Comparison of ENCODE assay signal across 1 cellular context in the genomic region with DNA sequence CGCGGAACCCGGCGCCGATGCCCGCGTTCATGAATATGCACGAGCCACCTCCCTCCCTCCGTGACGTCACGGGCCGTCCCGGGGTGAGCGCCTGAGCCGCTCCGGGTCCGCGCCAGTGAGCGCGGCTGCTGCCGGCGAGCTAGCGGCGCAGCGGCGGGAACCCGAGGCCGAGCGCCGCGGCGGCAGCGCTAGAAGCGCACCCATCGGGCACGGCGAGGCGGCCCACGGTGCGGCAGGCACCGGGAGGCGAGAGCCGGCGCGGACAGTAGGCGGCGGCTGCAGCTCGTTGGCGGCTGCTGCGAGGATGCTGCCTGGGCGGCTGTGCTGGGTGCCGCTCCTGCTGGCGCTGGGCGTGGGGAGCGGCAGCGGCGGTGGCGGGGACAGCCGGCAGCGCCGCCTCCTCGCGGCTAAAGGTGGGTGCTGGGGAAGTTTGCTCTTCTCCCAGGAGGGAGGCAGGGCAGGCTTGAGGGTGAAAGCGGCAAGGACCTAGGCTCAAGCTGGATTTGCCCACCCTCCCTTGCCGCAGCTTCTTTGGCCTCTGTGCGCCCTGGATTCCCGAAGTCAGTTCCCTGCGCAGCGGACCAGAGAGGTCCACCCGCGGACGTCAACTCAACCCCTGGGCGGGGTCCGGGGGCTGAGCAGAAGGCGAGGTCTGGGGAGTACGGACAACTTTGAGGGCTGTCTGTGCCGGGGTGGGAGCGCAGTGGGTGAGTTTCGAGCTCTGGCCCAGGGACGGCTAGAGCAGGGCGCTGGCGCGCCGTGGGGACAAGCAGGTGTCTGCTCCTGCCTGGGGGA.
A peak's percentile ranks its signal among the peaks of the same experiment; 100 is the strongest.
TF ChIP-seq lines count a peak whose summit lies in the region.

A gene (plus strand): TSS at position 115 of the 795 bp plus-strand sequence.

TF ChIP-seq in HEK293, 187 proteins besides CTCF, POLR2A, EP300 and RAD21 (continued from another document):
- TF ChIP-seq, protein P1, sequence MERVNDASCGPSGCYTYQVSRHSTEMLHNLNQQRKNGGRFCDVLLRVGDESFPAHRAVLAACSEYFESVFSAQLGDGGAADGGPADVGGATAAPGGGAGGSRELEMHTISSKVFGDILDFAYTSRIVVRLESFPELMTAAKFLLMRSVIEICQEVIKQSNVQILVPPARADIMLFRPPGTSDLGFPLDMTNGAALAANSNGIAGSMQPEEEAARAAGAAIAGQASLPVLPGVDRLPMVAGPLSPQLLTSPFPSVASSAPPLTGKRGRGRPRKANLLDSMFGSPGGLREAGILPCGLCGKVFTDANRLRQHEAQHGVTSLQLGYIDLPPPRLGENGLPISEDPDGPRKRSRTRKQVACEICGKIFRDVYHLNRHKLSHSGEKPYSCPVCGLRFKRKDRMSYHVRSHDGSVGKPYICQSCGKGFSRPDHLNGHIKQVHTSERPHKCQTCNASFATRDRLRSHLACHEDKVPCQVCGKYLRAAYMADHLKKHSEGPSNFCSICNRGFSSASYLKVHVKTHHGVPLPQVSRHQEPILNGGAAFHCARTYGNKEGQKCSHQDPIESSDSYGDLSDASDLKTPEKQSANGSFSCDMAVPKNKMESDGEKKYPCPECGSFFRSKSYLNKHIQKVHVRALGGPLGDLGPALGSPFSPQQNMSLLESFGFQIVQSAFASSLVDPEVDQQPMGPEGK (tag by site-specific recombination; IDR thresholded peaks at IDR 0.05): 0 out of 2 replicates have a peak, but pooled peaks have one; percentile 20
- TF ChIP-seq ZNF510 (tag by site-specific recombination; IDR thresholded peaks at IDR 0.05; ENCODE audit: insufficient replicate concordance) (no peak), ZNF350 (tag by site-specific recombination; IDR thresholded peaks at IDR 0.05) (no peak), ZNF776 (tag by site-specific recombination; IDR thresholded peaks at IDR 0.05; ENCODE audit: borderline replicate concordance) (no peak), ZNF654 (tag by site-specific recombination; IDR thresholded peaks at IDR 0.05; ENCODE audit: low read depth) (no peak), ZNF133 (tag by site-specific recombination; IDR thresholded peaks at IDR 0.05) (no peak), ZNF341 (tag by site-specific recombination; IDR thresholded peaks at IDR 0.05; ENCODE audit: low read depth) (peak; percentile 84), KLF8 (tag by site-specific recombination; IDR thresholded peaks at IDR 0.05) (no peak), ZNF660 (tag by site-specific recombination; IDR thresholded peaks at IDR 0.05) (0 out of 2 replicates have a peak, but pooled peaks have one; percentile 27)
- TF ChIP-seq, protein P2, sequence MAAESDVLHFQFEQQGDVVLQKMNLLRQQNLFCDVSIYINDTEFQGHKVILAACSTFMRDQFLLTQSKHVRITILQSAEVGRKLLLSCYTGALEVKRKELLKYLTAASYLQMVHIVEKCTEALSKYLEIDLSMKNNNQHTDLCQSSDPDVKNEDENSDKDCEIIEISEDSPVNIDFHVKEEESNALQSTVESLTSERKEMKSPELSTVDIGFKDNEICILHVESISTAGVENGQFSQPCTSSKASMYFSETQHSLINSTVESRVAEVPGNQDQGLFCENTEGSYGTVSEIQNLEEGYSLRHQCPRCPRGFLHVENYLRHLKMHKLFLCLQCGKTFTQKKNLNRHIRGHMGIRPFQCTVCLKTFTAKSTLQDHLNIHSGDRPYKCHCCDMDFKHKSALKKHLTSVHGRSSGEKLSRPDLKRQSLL (tag by site-specific recombination; IDR thresholded peaks at IDR 0.05): peak; percentile 85; the same call in 1 of the 2 replicates
- TF ChIP-seq, protein P3, sequence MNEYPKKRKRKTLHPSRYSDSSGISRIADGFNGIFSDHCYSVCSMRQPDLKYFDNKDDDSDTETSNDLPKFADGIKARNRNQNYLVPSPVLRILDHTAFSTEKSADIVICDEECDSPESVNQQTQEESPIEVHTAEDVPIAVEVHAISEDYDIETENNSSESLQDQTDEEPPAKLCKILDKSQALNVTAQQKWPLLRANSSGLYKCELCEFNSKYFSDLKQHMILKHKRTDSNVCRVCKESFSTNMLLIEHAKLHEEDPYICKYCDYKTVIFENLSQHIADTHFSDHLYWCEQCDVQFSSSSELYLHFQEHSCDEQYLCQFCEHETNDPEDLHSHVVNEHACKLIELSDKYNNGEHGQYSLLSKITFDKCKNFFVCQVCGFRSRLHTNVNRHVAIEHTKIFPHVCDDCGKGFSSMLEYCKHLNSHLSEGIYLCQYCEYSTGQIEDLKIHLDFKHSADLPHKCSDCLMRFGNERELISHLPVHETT (tag by site-specific recombination; IDR thresholded peaks at IDR 0.05): no peak
- TF ChIP-seq, protein P4, sequence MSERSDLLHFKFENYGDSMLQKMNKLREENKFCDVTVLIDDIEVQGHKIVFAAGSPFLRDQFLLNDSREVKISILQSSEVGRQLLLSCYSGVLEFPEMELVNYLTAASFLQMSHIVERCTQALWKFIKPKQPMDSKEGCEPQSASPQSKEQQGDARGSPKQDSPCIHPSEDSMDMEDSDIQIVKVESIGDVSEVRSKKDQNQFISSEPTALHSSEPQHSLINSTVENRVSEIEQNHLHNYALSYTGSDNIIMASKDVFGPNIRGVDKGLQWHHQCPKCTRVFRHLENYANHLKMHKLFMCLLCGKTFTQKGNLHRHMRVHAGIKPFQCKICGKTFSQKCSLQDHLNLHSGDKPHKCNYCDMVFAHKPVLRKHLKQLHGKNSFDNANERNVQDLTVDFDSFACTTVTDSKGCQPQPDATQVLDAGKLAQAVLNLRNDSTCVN (tag by site-specific recombination; optimal IDR thresholded peaks at IDR 0.05): peak; percentile 56
- TF ChIP-seq, protein P5, sequence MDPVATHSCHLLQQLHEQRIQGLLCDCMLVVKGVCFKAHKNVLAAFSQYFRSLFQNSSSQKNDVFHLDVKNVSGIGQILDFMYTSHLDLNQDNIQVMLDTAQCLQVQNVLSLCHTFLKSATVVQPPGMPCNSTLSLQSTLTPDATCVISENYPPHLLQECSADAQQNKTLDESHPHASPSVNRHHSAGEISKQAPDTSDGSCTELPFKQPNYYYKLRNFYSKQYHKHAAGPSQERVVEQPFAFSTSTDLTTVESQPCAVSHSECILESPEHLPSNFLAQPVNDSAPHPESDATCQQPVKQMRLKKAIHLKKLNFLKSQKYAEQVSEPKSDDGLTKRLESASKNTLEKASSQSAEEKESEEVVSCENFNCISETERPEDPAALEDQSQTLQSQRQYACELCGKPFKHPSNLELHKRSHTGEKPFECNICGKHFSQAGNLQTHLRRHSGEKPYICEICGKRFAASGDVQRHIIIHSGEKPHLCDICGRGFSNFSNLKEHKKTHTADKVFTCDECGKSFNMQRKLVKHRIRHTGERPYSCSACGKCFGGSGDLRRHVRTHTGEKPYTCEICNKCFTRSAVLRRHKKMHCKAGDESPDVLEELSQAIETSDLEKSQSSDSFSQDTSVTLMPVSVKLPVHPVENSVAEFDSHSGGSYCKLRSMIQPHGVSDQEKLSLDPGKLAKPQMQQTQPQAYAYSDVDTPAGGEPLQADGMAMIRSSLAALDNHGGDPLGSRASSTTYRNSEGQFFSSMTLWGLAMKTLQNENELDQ (tag by site-specific recombination; IDR thresholded peaks at IDR 0.05; ENCODE audit: low read depth): no peak
